In the genomic region with DNA sequence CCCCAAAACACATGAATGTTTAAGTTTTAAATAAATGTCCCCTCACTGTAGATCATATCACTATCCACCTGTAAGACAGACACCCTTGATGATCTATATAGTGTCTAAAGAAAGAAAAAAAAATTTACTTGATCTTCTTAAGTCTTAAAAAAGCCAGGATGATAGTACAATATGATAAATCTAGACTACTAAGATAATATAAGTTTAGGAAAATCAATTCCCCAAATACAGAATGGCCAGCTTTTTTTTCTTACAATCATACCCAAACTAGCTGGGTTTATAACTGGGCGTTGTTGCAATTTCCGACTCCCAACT, we compare ENCODE assay signal across 8 cellular contexts. TPM values are rescaled to one million over a fixed set of nuclear protein-coding genes. Genes with fewer than 3 reads are reported as not detected.
DNase-seq lines count a peak whose midpoint lies in the region; ATAC-seq and TF ChIP-seq lines count a peak whose summit lies in the region.

No MANE protein-coding gene starts in this region.

- TF ChIP-seq CTCF in right atrium auricular region (IDR thresholded peaks at IDR 0.05) (no peak), spleen (IDR thresholded peaks at IDR 0.05 in 8 of 11, conservative IDR thresholded peaks at IDR 0.05 in 3 of 11) (no peak)

- H3K27me3 Mint-ChIP-seq in activated CD4-positive, alpha-beta memory T cell treated with anti-CD3 and anti-CD28 coated beads for 36 hours = no peaks in the 10 kb centered on the region

- in situ Hi-C loops in HAP-1 (cut with MboI; ENCODE audit: low sequenced_read_pairs) = loop anchor here (5.0 kb wide), 1 partner anchor 363 kb away; no protein-coding TSS in a partner anchor

- H3K4me3 ChIP-seq in HAP-1 (peak overlapping the region; percentile 20), right atrium auricular region (no peak overlapping the region), spleen (peak overlapping the region in 7 of 8 donors; percentile 28 to 66 (median 31))

- H3K36me3 Mint-ChIP-seq in activated CD4-positive, alpha-beta memory T cell treated with anti-CD3 and anti-CD28 coated beads for 36 hours = peaks cover 80% of the 10 kb centered on the region

- H3K9me3 Mint-ChIP-seq in activated CD4-positive, alpha-beta memory T cell treated with anti-CD3 and anti-CD28 coated beads for 36 hours = no peaks in the 10 kb centered on the region

- no peak for TF ChIP-seq POLR2A in spleen (IDR thresholded peaks at IDR 0.05)

- peak overlapping the region; percentile 59 to 66 for H3K27ac ChIP-seq in right atrium auricular region
- H3K27ac ChIP-seq in spleen = peak overlapping the region; percentile 74 to 100 (median 99)

- ATAC-seq in GM19328 (IDR thresholded peaks at IDR 0.05; ENCODE audit: unreplicated experiment) (no peak), HG03469 (IDR thresholded peaks at IDR 0.05; ENCODE audit: unreplicated experiment) (no peak)

- DNase-seq in HAP-1 (ENCODE audit: low spot score in 2 of 2) (no peak), right atrium auricular region (ENCODE audit: low spot score) (no peak), spleen (no peak), middle frontal gyrus (ENCODE audit: extremely low spot score, low spot score) (no peak)
- peak; percentile 15 for DNase-seq in activated CD4-positive, alpha-beta memory T cell treated with anti-CD3 and anti-CD28 coated beads for 36 hours
- DNase-seq in stimulated activated naive CD4-positive, alpha-beta T cell (lab: John Stamatoyannopoulos, UW) = no peak

- H3K4me1 ChIP-seq in HAP-1 (peaks cover 46% of the 10 kb centered on the region), right atrium auricular region (peaks cover 0 to 45% of the 10 kb centered on the region in 2 donors), spleen (peaks cover 65 to 100% (median 92%) of the 10 kb centered on the region in 6 donors)

- peak overlapping the region; percentile 82 for H3K4me3 Mint-ChIP-seq in activated CD4-positive, alpha-beta memory T cell treated with anti-CD3 and anti-CD28 coated beads for 36 hours

- peak overlapping the region; percentile 97 for H3K27ac Mint-ChIP-seq in activated CD4-positive, alpha-beta memory T cell treated with anti-CD3 and anti-CD28 coated beads for 36 hours

- CTCF ChIA-PET in activated CD4-positive, alpha-beta memory T cell treated with anti-CD3 and anti-CD28 coated beads for 36 hours (lab: Charles Lee) = interaction anchor here (0.7 to 8.7 kb wide), 21 partner anchors 9 to 403 kb away, joined by 3 to 81 read pairs (median 6); no protein-coding TSS in a partner anchor

- H3K4me1 Mint-ChIP-seq in activated CD4-positive, alpha-beta memory T cell treated with anti-CD3 and anti-CD28 coated beads for 36 hours (ENCODE audit: low read depth) = peaks cover 87% of the 10 kb centered on the region

- H3K9me3 ChIP-seq in HAP-1 = no peaks in the 10 kb centered on the region
- no peaks in the 10 kb centered on the region for H3K9me3 ChIP-seq in right atrium auricular region
- H3K9me3 ChIP-seq in spleen = no peaks in the 10 kb centered on the region

- H3K36me3 ChIP-seq in HAP-1 (replicated peaks) = peaks cover 87% of the 10 kb centered on the region
- peaks cover 60% of the 10 kb centered on the region for H3K36me3 ChIP-seq in right atrium auricular region
- H3K36me3 ChIP-seq in spleen = peaks cover 0 to 76% (median 62%) of the 10 kb centered on the region in 6 donors

- no peaks in the 10 kb centered on the region for H3K27me3 ChIP-seq in HAP-1 (ENCODE audit: low read depth)
- no peaks in the 10 kb centered on the region for H3K27me3 ChIP-seq in right atrium auricular region
- H3K27me3 ChIP-seq in spleen (replicated peaks in 1 of 7) = no peaks in the 10 kb centered on the region

- intact Hi-C loops in activated CD4-positive, alpha-beta memory T cell treated with anti-CD3 and anti-CD28 coated beads for 36 hours (cut with micrococcal nuclease) = loop anchor here (1.0 to 5.0 kb wide), 11 partner anchors 15 to 483 kb away; no protein-coding TSS in a partner anchor
- intact Hi-C loops in spleen (cut with DNase I; ENCODE audit: low total_unique reads) = loop anchor here (5.0 to 10.0 kb wide), 2 partner anchors 336 to 363 kb away; no protein-coding TSS in a partner anchor

- 6 to 33% (median 24%) methylated on average over 2 of the region's 2 CpGs for WGBS in spleen, 5 donors

- POLR2A ChIA-PET in activated CD4-positive, alpha-beta memory T cell treated with anti-CD3 and anti-CD28 coated beads for 36 hours (lab: Charles Lee) = interaction anchor here (0.5 to 2.1 kb wide), 9 partner anchors 10 to 361 kb away, joined by 3 to 7 read pairs (median 5); a partner anchor contains a TSS

RNA-seq across cellular contexts. Expression of a gene that starts 14.4 kb away (rescaled TPM):
- total RNA-seq in activated CD4-positive, alpha-beta memory T cell treated with anti-CD3 and anti-CD28 coated beads for 36 hours = 10 to 100 TPM; 56.3 to 57.5 TPM
- total RNA-seq in right atrium auricular region (10 to 100 TPM in 1 of 2 donors, 1 to 10 TPM in 1; 7.6 to 13.8 TPM), spleen (10 to 100 TPM; 58.7 to 90.1 (median 87.5) TPM)
- 10 to 100 TPM; 15.1 to 20.4 (median 15.3) TPM for polyA plus RNA-seq in spleen

Comparison
In these comparisons a context has a peak if more than half of its experiments do, and no peak if none do; other contexts are left out.
1. H3K4me3 ChIP-seq: peak in HAP-1 (single experiment) and spleen (7 of 8); none in right atrium auricular region (0 of 2).